In the genomic region with DNA sequence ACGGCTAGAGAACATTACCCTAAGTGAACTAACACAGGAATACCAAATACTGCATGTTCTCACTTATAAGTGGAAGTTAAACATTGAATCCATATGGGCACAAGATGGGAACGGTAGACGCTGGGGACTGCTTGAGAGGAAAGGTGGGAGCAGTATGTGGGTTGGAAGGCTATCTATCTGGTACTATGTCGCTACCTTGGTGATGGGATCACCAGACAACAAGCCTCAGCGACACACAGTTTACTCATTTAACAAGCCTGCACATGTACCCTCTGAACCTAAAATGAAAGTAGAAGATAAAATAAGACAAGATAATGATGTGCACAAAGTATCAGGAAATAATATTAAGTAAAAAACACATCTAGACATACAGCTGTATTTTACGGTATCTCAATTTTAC, we compare ENCODE assay signal across 12 cellular contexts. TPM values are rescaled to one million over a fixed set of nuclear protein-coding genes. Genes with fewer than 3 reads are reported as not detected.
DNase-seq lines count a peak whose midpoint lies in the region; ATAC-seq, FAIRE-seq and TF ChIP-seq lines count a peak whose summit lies in the region.
"Had no signal": no experiment of that assay in that cellular context is flagged by ENCODE, and none has a peak within 500 bp of the region (broad histone marks: within the 10 kb centered on the region; RNA-seq: fewer than 3 reads in every experiment).

No MANE protein-coding gene starts in this region.

- no peak for TF ChIP-seq POLR2A in thyroid gland (IDR thresholded peaks at IDR 0.05)

- H3K4me1 ChIP-seq in thyroid gland = no peaks in the 10 kb centered on the region
- H3K4me1 ChIP-seq: colonic mucosa had no signal

- peak overlapping the region; percentile 91 for H3K4me3 Mint-ChIP-seq in activated T-helper 1 cell treated with anti-CD3 and anti-CD28 coated beads, Interleukin-12 subunit alpha, Interleukin-12 subunit beta, Interleukin-2, Interleukin-4 antibody, amounts not matched to agents 30 ng/mL and 10 ng/mL and 1 ng/mL, durations not matched to agents 14 hours and 24 hours and 36 hours
- peak overlapping the region; percentile 95 for H3K4me3 Mint-ChIP-seq in memory B cell

- H3K4me3 ChIP-seq in thyroid gland (replicated peaks in 1 of 3) = no peak overlapping the region
- H3K4me3 ChIP-seq: colonic mucosa had no signal

- peak overlapping the region; percentile 91 for H3K27ac Mint-ChIP-seq in activated T-helper 1 cell treated with anti-CD3 and anti-CD28 coated beads, Interleukin-12 subunit alpha, Interleukin-12 subunit beta, Interleukin-2, Interleukin-4 antibody, amounts not matched to agents 30 ng/mL and 10 ng/mL and 1 ng/mL, durations not matched to agents 14 hours and 24 hours and 36 hours
- peak overlapping the region; percentile 93 for H3K27ac Mint-ChIP-seq in memory B cell

- H3K36me3 Mint-ChIP-seq in activated T-helper 1 cell treated with anti-CD3 and anti-CD28 coated beads, Interleukin-12 subunit alpha, Interleukin-12 subunit beta, Interleukin-2, Interleukin-4 antibody, amounts not matched to agents 30 ng/mL and 10 ng/mL and 1 ng/mL, durations not matched to agents 14 hours and 24 hours and 36 hours (ENCODE audit: low read depth) = peaks cover 17% of the 10 kb centered on the region
- peaks cover 9% of the 10 kb centered on the region for H3K36me3 Mint-ChIP-seq in memory B cell

- intact Hi-C loops in activated T-helper 1 cell treated with anti-CD3 and anti-CD28 coated beads, Interleukin-12 subunit alpha, Interleukin-12 subunit beta, Interleukin-2, Interleukin-4 antibody, amounts not matched to agents 30 ng/mL and 10 ng/mL and 1 ng/mL, durations not matched to agents 14 hours and 24 hours and 36 hours (cut with micrococcal nuclease) = loop anchor here (5.0 kb wide), 1 partner anchor 115 kb away; no protein-coding TSS in a partner anchor
- intact Hi-C loops in thyroid gland (cut with DNase I) = no loop called here

- H3K9me3 Mint-ChIP-seq in activated T-helper 1 cell treated with anti-CD3 and anti-CD28 coated beads, Interleukin-12 subunit alpha, Interleukin-12 subunit beta, Interleukin-2, Interleukin-4 antibody, amounts not matched to agents 30 ng/mL and 10 ng/mL and 1 ng/mL, durations not matched to agents 14 hours and 24 hours and 36 hours = peaks cover 13% of the 10 kb centered on the region
- peaks cover 4% of the 10 kb centered on the region for H3K9me3 Mint-ChIP-seq in memory B cell

- H3K27ac ChIP-seq in thyroid gland = no peak overlapping the region
- H3K27ac ChIP-seq: colonic mucosa had no signal

- no peak for TF ChIP-seq CTCF in thyroid gland (IDR thresholded peaks at IDR 0.05)

- no peaks in the 10 kb centered on the region for H3K27me3 ChIP-seq in thyroid gland
- H3K27me3 ChIP-seq: colonic mucosa had no signal

- WGBS in thyroid gland, 2 donors = 89 to 93% methylated on average over 6 of the region's 6 CpGs

- H3K9me3 ChIP-seq in thyroid gland = no peaks in the 10 kb centered on the region
- H3K9me3 ChIP-seq: colonic mucosa had no signal

- H3K4me1 Mint-ChIP-seq in activated T-helper 1 cell treated with anti-CD3 and anti-CD28 coated beads, Interleukin-12 subunit alpha, Interleukin-12 subunit beta, Interleukin-2, Interleukin-4 antibody, amounts not matched to agents 30 ng/mL and 10 ng/mL and 1 ng/mL, durations not matched to agents 14 hours and 24 hours and 36 hours (ENCODE audit: low read depth) = peaks cover 48% of the 10 kb centered on the region
- peaks cover 14% of the 10 kb centered on the region for H3K4me1 Mint-ChIP-seq in memory B cell

- peaks cover 3% of the 10 kb centered on the region for H3K27me3 Mint-ChIP-seq in activated T-helper 1 cell treated with anti-CD3 and anti-CD28 coated beads, Interleukin-12 subunit alpha, Interleukin-12 subunit beta, Interleukin-2, Interleukin-4 antibody, amounts not matched to agents 30 ng/mL and 10 ng/mL and 1 ng/mL, durations not matched to agents 14 hours and 24 hours and 36 hours (ENCODE audit: insufficient read depth)
- no peaks in the 10 kb centered on the region for H3K27me3 Mint-ChIP-seq in memory B cell

- no peaks in the 10 kb centered on the region for H3K36me3 ChIP-seq in thyroid gland
- H3K36me3 ChIP-seq: colonic mucosa had no signal

- DNase-seq in stimulated activated CD4-positive, alpha-beta T cell treated with anti-CD3 and anti-CD28 coated beads, Interleukin-15, amount 100 ng/mL, for 24 hours = peak; percentile 4
- DNase-seq in stimulated activated CD4-positive, alpha-beta T cell treated with anti-CD3 and anti-CD28 coated beads, Interleukin-4, amount 100 ng/mL, for 4 hours = no peak
- DNase-seq in activated T-helper 1 cell treated with anti-CD3 and anti-CD28 coated beads, Interleukin-12 subunit alpha, Interleukin-12 subunit beta, Interleukin-2, Interleukin-4 antibody, amounts not matched to agents 30 ng/mL and 10 ng/mL and 1 ng/mL, durations not matched to agents 14 hours and 24 hours and 36 hours (ENCODE audit: low spot score) = no peak
- no peak for DNase-seq in memory B cell (ENCODE audit: low spot score in 2 of 2)
- DNase-seq in urothelium cell line (ENCODE audit: low spot score) = no peak
- no peak for DNase-seq in thyroid gland
- DNase-seq in activated CD8-positive, alpha-beta memory T cell treated with anti-CD3 and anti-CD28 coated beads, Interleukin-2, amount 50 U/mL, for 48 hours = no peak
- no peak for DNase-seq in pons (ENCODE audit: low spot score)
- DNase-seq: colonic mucosa, DMS79, hypothalamus, NCI-H1092 treated with DMSO at 0.1 percent for 48 hours had no signal

- no peak for ATAC-seq in memory B cell (ENCODE audit: low read depth)

- peak; percentile 82 for FAIRE-seq in urothelium cell line (lab: Jason Lieb, UNC)

RNA-seq across cellular contexts. Expression of gene PYHIN1, which starts 0.8 kb away (rescaled TPM):
- total RNA-seq in activated T-helper 1 cell treated with anti-CD3 and anti-CD28 coated beads, Interleukin-12 subunit alpha, Interleukin-12 subunit beta, Interleukin-2, Interleukin-4 antibody, amounts not matched to agents 30 ng/mL and 10 ng/mL and 1 ng/mL, durations not matched to agents 14 hours and 24 hours and 36 hours = 19.5 and 19.9 TPM in 2 replicates
- 1 to 10 TPM in 3 of 4 donors, under 1 TPM in 1; 0.78 to 2.6 (median 1.8) TPM for total RNA-seq in thyroid gland
